10 cellular contexts compared by ENCODE assay signal in the genomic region with DNA sequence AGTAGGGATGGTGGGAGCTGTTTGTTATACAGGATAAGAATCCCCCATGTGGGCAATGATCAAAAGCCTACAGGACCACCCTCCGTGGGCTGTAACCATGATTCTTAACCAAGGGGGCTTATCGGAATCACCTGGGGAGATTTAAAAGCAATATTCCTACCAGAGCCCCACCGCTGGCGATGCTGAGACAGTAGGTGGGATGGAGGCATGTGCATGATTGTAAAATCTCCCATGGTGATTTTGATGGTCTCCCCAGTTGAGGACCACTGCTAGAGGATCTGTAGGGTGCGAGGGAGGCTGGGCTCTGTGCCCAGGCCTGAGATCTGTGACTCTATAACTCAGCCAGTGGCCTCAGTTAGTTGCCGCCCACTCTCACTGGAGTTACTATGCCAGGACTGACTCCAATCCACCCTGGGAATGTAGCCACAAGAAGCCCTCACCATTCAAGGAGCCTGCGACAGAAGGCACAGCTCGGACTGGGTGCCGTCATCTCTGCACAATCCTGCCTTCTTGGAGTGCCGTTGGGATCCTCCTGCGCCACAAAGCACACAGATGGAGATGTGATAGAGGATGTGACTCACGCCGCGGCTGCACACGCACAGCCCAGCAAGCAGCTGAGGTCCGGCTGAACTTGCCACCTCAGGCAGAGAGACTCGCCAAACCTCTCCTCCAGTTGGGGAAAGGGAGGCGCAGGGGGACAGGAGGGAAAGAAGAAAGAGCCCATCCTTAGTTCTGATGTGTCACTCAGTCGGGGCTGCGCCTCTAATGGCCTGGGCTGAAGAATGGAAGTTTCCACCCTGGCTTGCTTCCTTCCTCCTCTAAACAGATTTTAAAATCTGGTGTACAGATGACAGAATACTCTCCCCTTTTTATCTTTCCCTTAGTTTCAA. TPM values are rescaled to one million over a fixed set of nuclear protein-coding genes. Genes with fewer than 3 reads are reported as not detected.
DNase-seq lines count a peak whose midpoint lies in the region; ATAC-seq and TF ChIP-seq lines count a peak whose summit lies in the region.
"Had no signal": no experiment of that assay in that cellular context is flagged by ENCODE, and none has a peak within 500 bp of the region (broad histone marks: within the 10 kb centered on the region; RNA-seq: fewer than 3 reads in every experiment).

No MANE protein-coding gene starts in this region.

- H3K4me2 ChIP-seq in mammary epithelial cell (ENCODE audit: insufficient read depth, low read depth, low read length), result peak overlapping the region; percentile 38

- peak in 1 of 4 donors; percentile 33 for TF ChIP-seq EP300 in upper lobe of left lung (IDR thresholded peaks at IDR 0.05)

- dilution Hi-C loops in mammary epithelial cell (cut with HindIII; ENCODE audit: low sequenced_read_pairs), result no loop called here

- H3K9me3 ChIP-seq in mammary epithelial cell (replicated peaks; ENCODE audit: insufficient read depth, low read length), result no peaks in the 10 kb centered on the region
- H3K9me3 ChIP-seq in right lobe of liver, result no peaks in the 10 kb centered on the region
- H3K9me3 ChIP-seq in upper lobe of left lung, result no peaks in the 10 kb centered on the region
- H3K9me3 ChIP-seq: Caco-2 had no signal

- H3K27ac ChIP-seq in mammary epithelial cell (ENCODE audit: insufficient read depth, low read depth, low read length) (peak overlapping the region; percentile 90), right lobe of liver (no peak overlapping the region), upper lobe of left lung (peak overlapping the region; percentile 71 to 79 (median 76))

- DNase-seq in NOMO-1 (lab: John Stamatoyannopoulos, UW; ENCODE audit: unreplicated experiment in 2 of 2) (peak; percentile 24 to 48), NOMO-1 treated with dmso at 0.1 percent for 144 hours (lab: John Stamatoyannopoulos, UW; ENCODE audit: unreplicated experiment) (no peak), mammary epithelial cell (peak; percentile 42), right lobe of liver (peak in 1 of 3 donors; percentile 35), upper lobe of left lung (peak; percentile 56 to 75), SKM-1 (lab: John Stamatoyannopoulos, UW; ENCODE audit: unreplicated experiment) (no peak)
- DNase-seq: activated B cell treated with CpG ODN at 0.5 μM for 24 hours had no signal

- H3K36me3 ChIP-seq in mammary epithelial cell (ENCODE audit: insufficient read depth, low read length), result no peaks in the 10 kb centered on the region
- no peaks in the 10 kb centered on the region for H3K36me3 ChIP-seq in right lobe of liver
- H3K36me3 ChIP-seq in upper lobe of left lung, result no peaks in the 10 kb centered on the region

- peak overlapping the region; percentile 58 for H2AFZ ChIP-seq in mammary epithelial cell (ENCODE audit: low read depth, low read length)

- TF ChIP-seq POLR2A in right lobe of liver (IDR thresholded peaks at IDR 0.05) (no peak), upper lobe of left lung (IDR thresholded peaks at IDR 0.05) (peak in 1 of 4 donors; percentile 15)

- H3K9ac ChIP-seq in mammary epithelial cell (ENCODE audit: insufficient read depth, low read length), result no peak overlapping the region

- no peaks in the 10 kb centered on the region for H3K79me2 ChIP-seq in mammary epithelial cell (ENCODE audit: insufficient read depth, low read length)

- TF ChIP-seq CTCF in mammary epithelial cell (conservative IDR thresholded peaks at IDR 0.05 in 1 of 2, IDR thresholded peaks at IDR 0.05 in 1 of 2; ENCODE audit: extremely low read depth in 1 of 2, insufficient read depth in 1 of 2, low read depth in 1 of 2, low read length in 2 of 2) (no peak), right lobe of liver (IDR thresholded peaks at IDR 0.05) (no peak), upper lobe of left lung (IDR thresholded peaks at IDR 0.05) (no peak)

- H3K4me1 ChIP-seq in mammary epithelial cell (ENCODE audit: insufficient read depth, low read length) (peaks cover 34% of the 10 kb centered on the region), right lobe of liver (peaks cover 0 to 9% (median 2%) of the 10 kb centered on the region in 4 donors), upper lobe of left lung (peaks cover 15 to 19% (median 17%) of the 10 kb centered on the region in 4 donors)

- TSS peak; percentile 60 for BruUV-seq in mammary epithelial cell (replicated peaks; lab: Mats Ljungman, UMichigan)

- H4K20me1 ChIP-seq in mammary epithelial cell (ENCODE audit: insufficient read depth, low read length), result no peaks in the 10 kb centered on the region

- CTCF ChIA-PET in mammary epithelial cell (lab: Charles Lee; ENCODE audit: low non-redundant PET), result interaction anchor here (0.6 kb wide), 1 partner anchor 61 kb away, joined by 3 read pairs; no protein-coding TSS in a partner anchor

- WGBS in mammary epithelial cell (ENCODE audit: low coverage, missing lambda C conversion rate), result 87% methylated on average over 18 of the region's 20 CpGs
- WGBS in right lobe of liver (ENCODE audit: insufficient coverage, low coverage, low lambda C conversion rate, missing lambda C conversion rate), result 84% methylated on average over 7 of the region's 20 CpGs
- WGBS in upper lobe of left lung, 2 donors, result 46 to 67% methylated on average over 19 to 20 of the region's 20 CpGs

- intact Hi-C loops in mammary epithelial cell (cut with micrococcal nuclease) (no loop called here), right lobe of liver (cut with DNase I) (loop anchor here in 1 of 2 donors (10.0 kb wide), 1 partner anchor 54 kb away; no protein-coding TSS in a partner anchor)

- H3K4me3 ChIP-seq in mammary epithelial cell (replicated peaks in 1 of 3; ENCODE audit: insufficient read depth in 1 of 3, low read depth in 2 of 3, low read length in 3 of 3) (no peak overlapping the region), right lobe of liver (no peak overlapping the region), upper lobe of left lung (peak overlapping the region in 2 of 4 donors; percentile 3 to 6)

- H3K27me3 ChIP-seq in mammary epithelial cell (ENCODE audit: insufficient read depth, low read length) (no peaks in the 10 kb centered on the region), right lobe of liver (no peaks in the 10 kb centered on the region), upper lobe of left lung (no peaks in the 10 kb centered on the region)

- in situ Hi-C loops in mammary epithelial cell (cut with MboI; ENCODE audit: low sequenced_read_pairs in 2 of 2), result no loop called here

- ATAC-seq in right lobe of liver (peak; percentile 27 to 73 (median 48)), upper lobe of left lung (ENCODE audit: low FRiP score in 2 of 2) (peak; percentile 83 to 90), GM19463 (IDR thresholded peaks at IDR 0.05; ENCODE audit: unreplicated experiment) (no peak), HG02840 (IDR thresholded peaks at IDR 0.05; ENCODE audit: low FRiP score, unreplicated experiment) (no peak)

RNA-seq across cellular contexts. Expression of gene AKNAD1, which starts 26.5 kb away (rescaled TPM):
- total RNA-seq in mammary epithelial cell, result 1 to 10 TPM in 1 of 2 donors, under 1 TPM in 1; 0.67 to 2.6 TPM
- 0.69 TPM for polyA plus RNA-seq in mammary epithelial cell
- polyA minus RNA-seq in mammary epithelial cell, result not detected
- total RNA-seq in right lobe of liver, result not detected
- total RNA-seq in upper lobe of left lung, result under 1 TPM in 2 of 6 donors, not detected in 4; 0.46 to 0.84 TPM
- total RNA-seq: activated B cell treated with CpG ODN at 0.5 μM for 24 hours, Caco-2 had no signal

RNA-seq across cellular contexts. Expression of gene GPSM2, which starts 46.4 kb away (rescaled TPM):
- total RNA-seq in mammary epithelial cell, result 10 to 100 TPM; 56.7 to 59.4 TPM
- polyA plus RNA-seq in mammary epithelial cell, result 37.8 TPM
- 103 TPM for polyA minus RNA-seq in mammary epithelial cell
- total RNA-seq in right lobe of liver, result 1 to 10 TPM in 2 of 6 experiments, under 1 TPM in 4; 0.51 to 2.1 (median 0.89) TPM
- total RNA-seq in upper lobe of left lung, result 10 to 100 TPM in 5 of 6 donors, 1 to 10 TPM in 1; 8.9 to 27.4 (median 17.8) TPM

Comparison
In these comparisons a context has a peak if more than half of its experiments do, and no peak if none do; other contexts are left out.
1. DNase-seq: peak in NOMO-1 (2 of 2), mammary epithelial cell (single experiment) and upper lobe of left lung (2 of 2); none in NOMO-1 treated with dmso at 0.1 percent for 144 hours (single experiment) and SKM-1 (single experiment).
2. H3K27ac ChIP-seq: peak in mammary epithelial cell (single experiment) and upper lobe of left lung (4 of 4); none in right lobe of liver (0 of 3).
3. ATAC-seq: peak in right lobe of liver (4 of 4) and upper lobe of left lung (2 of 2); none in GM19463 (single experiment) and HG02840 (single experiment).